Comparison of ENCODE assay signal across 9 cellular contexts in genomic region chr14:93090826-93091583, GRCh38. TPM values are rescaled to one million over a fixed set of nuclear protein-coding genes. Genes with fewer than 3 reads are reported as not detected.
DNase-seq lines count a peak whose midpoint lies in the region; ATAC-seq lines count a peak whose summit lies in the region.
"Had no signal": no experiment of that assay in that cellular context is flagged by ENCODE, and none has a peak within 500 bp of the region (broad histone marks: within the 10 kb centered on the region; RNA-seq: fewer than 3 reads in every experiment).

No MANE protein-coding gene starts in this region.

- H3K9me3 ChIP-seq in adipocyte (ENCODE audit: control insufficient read depth, low read length) (no peaks in the 10 kb centered on the region), subcutaneous abdominal adipose tissue (ENCODE audit: control insufficient read depth in 5 of 5, low read length in 5 of 5) (no peaks in the 10 kb centered on the region)

- H3K9ac ChIP-seq in adipocyte (ENCODE audit: low read length) (peak overlapping the region; percentile 9), subcutaneous abdominal adipose tissue (ENCODE audit: low read length in 5 of 5) (peak overlapping the region in 2 of 5 donors; percentile 15 to 29)

- no peak overlapping the region for H3K4me3 ChIP-seq in adipocyte (ENCODE audit: low read length)
- H3K4me3 ChIP-seq in subcutaneous abdominal adipose tissue (ENCODE audit: low read depth in 1 of 5, low read length in 5 of 5): no peak overlapping the region

- intact Hi-C loops in left cardiac atrium (cut with DNase I): loop anchor here in 1 of 2 donors (10.0 kb wide), 1 partner anchor 46 kb away; no protein-coding TSS in a partner anchor

- no peaks in the 10 kb centered on the region for H3K36me3 ChIP-seq in adipocyte (ENCODE audit: control insufficient read depth, insufficient read depth, low read length, severe bottlenecking)
- H3K36me3 ChIP-seq in subcutaneous abdominal adipose tissue (ENCODE audit: control insufficient read depth in 5 of 5, insufficient read depth in 5 of 5, low read length in 5 of 5): no peaks in the 10 kb centered on the region

- H3K27ac ChIP-seq in subcutaneous abdominal adipose tissue (ENCODE audit: low read depth, low read length): peak overlapping the region; percentile 62

- peak; percentile 55 for DNase-seq in NCI-H1105 treated with DMSO at 0.1 percent for 48 hours (lab: John Stamatoyannopoulos, UW)
- no peak for DNase-seq in NCI-H1105 (lab: John Stamatoyannopoulos, UW)
- peak; percentile 20 for DNase-seq in adipocyte (ENCODE audit: low read depth)
- DNase-seq in left cardiac atrium: peak; percentile 64
- DNase-seq in GM19240 (ENCODE audit: insufficient read length, low spot score): no peak
- DNase-seq: 8988T had no signal

- ATAC-seq in left cardiac atrium (peak; percentile 50 to 75), HG03135 (IDR thresholded peaks at IDR 0.05; ENCODE audit: unreplicated experiment) (no peak), GM18858 (IDR thresholded peaks at IDR 0.05; ENCODE audit: unreplicated experiment) (no peak)

- H3K27me3 ChIP-seq in adipocyte (replicated peaks; ENCODE audit: control insufficient read depth, insufficient read depth, low read length) (no peaks in the 10 kb centered on the region), subcutaneous abdominal adipose tissue (ENCODE audit: control insufficient read depth in 5 of 5, insufficient read depth in 4 of 5, low read length in 5 of 5) (no peaks in the 10 kb centered on the region)

- H3K4me1 ChIP-seq in adipocyte (ENCODE audit: control insufficient read depth, insufficient read depth, low read length) (peaks cover 15% of the 10 kb centered on the region), subcutaneous abdominal adipose tissue (ENCODE audit: control insufficient read depth in 5 of 5, insufficient read depth in 5 of 5, low read length in 5 of 5) (peaks cover 3 to 52% (median 40%) of the 10 kb centered on the region in 5 donors)

RNA-seq across cellular contexts. Expression of gene ITPK1, which starts 24.7 kb away (rescaled TPM):
- 10 to 100 TPM; 92.0 to 99.9 TPM for total RNA-seq in left cardiac atrium

Comparison
In these comparisons a context has a peak if more than half of its experiments do, and no peak if none do; other contexts are left out.
1. DNase-seq: peak in NCI-H1105 treated with DMSO at 0.1 percent for 48 hours (single experiment), adipocyte (single experiment) and left cardiac atrium (single experiment); none in NCI-H1105 (single experiment) and GM19240 (single experiment).
2. ATAC-seq: peak in left cardiac atrium (2 of 2); none in HG03135 (single experiment) and GM18858 (single experiment).